In genomic region chr3:64668582-64669510, GRCh38 we compare ENCODE assay signal across 1 cellular context.
TF ChIP-seq lines count a peak whose summit lies in the region.

No MANE protein-coding gene starts in this region.

TF ChIP-seq in GM12878, 131 proteins besides CTCF, POLR2A, EP300 and RAD21 (continued from another document):
- TF ChIP-seq ZNF687 (IDR thresholded peaks at IDR 0.05) (no peak), ETV6 (conservative IDR thresholded peaks at IDR 0.05 in 1 of 2, IDR thresholded peaks at IDR 0.05 in 1 of 2; ENCODE audit: borderline replicate concordance in 1 of 2, low read depth in 1 of 2) (0 out of 4 replicates have a peak, but pooled peaks of 1 of the 2 experiments have one; percentile 63), FOS (IDR thresholded peaks at IDR 0.05; ENCODE audit: borderline replicate concordance, extremely low read depth, insufficient read length) (no peak), MEF2A (IDR thresholded peaks at IDR 0.05; ENCODE audit: insufficient read depth, low read depth, low read length) (no peak)
